Comparison of ENCODE assay signal across 8 cellular contexts in genomic region chr15:34038023-34038403, GRCh38. TPM values are rescaled to one million over a fixed set of nuclear protein-coding genes. Genes with fewer than 3 reads are reported as not detected.
DNase-seq lines count a peak whose midpoint lies in the region; ATAC-seq and TF ChIP-seq lines count a peak whose summit lies in the region.

No MANE protein-coding gene starts in this region.

- peak overlapping the region; percentile 61 for H3K4me2 ChIP-seq in MM.1S (ENCODE audit: low read depth, low read length)

- peaks cover 11 to 21% (median 18%) of the 10 kb centered on the region in 4 donors for H3K4me1 Mint-ChIP-seq in naive thymus-derived CD8-positive, alpha-beta T cell

- H3F3A ChIP-seq in MM.1S (ENCODE audit: insufficient read depth, low read length): peaks cover 21% of the 10 kb centered on the region

- H3K9me2 ChIP-seq in MM.1S (replicated peaks; ENCODE audit: insufficient read depth, low read length): no peaks in the 10 kb centered on the region

- no peaks in the 10 kb centered on the region for H3K9me3 Mint-ChIP-seq in naive thymus-derived CD8-positive, alpha-beta T cell

- intact Hi-C loops in Right ventricle myocardium inferior (cut with DNase I): no loop called here

- ATAC-seq in Right ventricle myocardium inferior: no peak
- ATAC-seq in naive thymus-derived CD8-positive, alpha-beta T cell: peak; percentile 1 to 9
- no peak for ATAC-seq in HG03378 (IDR thresholded peaks at IDR 0.05; ENCODE audit: unreplicated experiment)

- peak overlapping the region; percentile 89 to 98 (median 94) for H3K4me3 Mint-ChIP-seq in naive thymus-derived CD8-positive, alpha-beta T cell

- H3K36me3 Mint-ChIP-seq in naive thymus-derived CD8-positive, alpha-beta T cell: no peaks in the 10 kb centered on the region

- H3K4me1 ChIP-seq in cardiac muscle cell (ENCODE audit: low read depth) (peaks cover 27% of the 10 kb centered on the region), MM.1S (ENCODE audit: low read length) (peaks cover 11% of the 10 kb centered on the region)

- peaks cover 41% of the 10 kb centered on the region for H3K79me2 ChIP-seq in MM.1S (ENCODE audit: low read length)

- H3K9ac ChIP-seq in MM.1S (ENCODE audit: low read length): peak overlapping the region; percentile 85

- no peaks in the 10 kb centered on the region for H3K9me3 ChIP-seq in cardiac muscle cell (ENCODE audit: low read depth)
- no peaks in the 10 kb centered on the region for H3K9me3 ChIP-seq in MM.1S (replicated peaks; ENCODE audit: insufficient read depth, low read length)

- H3K27ac ChIP-seq in cardiac muscle cell (peak overlapping the region; percentile 96), MM.1S (ENCODE audit: low read length) (peak overlapping the region; percentile 72), cingulate gyrus (ENCODE audit: low read depth, low read length) (peak overlapping the region; percentile 88)

- H3K27me3 ChIP-seq in cardiac muscle cell: no peaks in the 10 kb centered on the region
- H3K27me3 ChIP-seq in MM.1S (replicated peaks; ENCODE audit: insufficient read depth, low read length): no peaks in the 10 kb centered on the region

- DNase-seq in cardiac muscle cell (ENCODE audit: low read depth in 1 of 2, low spot score in 1 of 2) (no peak), Right ventricle myocardium inferior (ENCODE audit: missing footprints) (no peak), MM.1S (peak; percentile 7), COLO829 (ENCODE audit: low spot score) (no peak)
- no peak for DNase-seq in naive thymus-derived CD8-positive, alpha-beta T cell
- no peak for DNase-seq in stimulated activated CD4-positive, alpha-beta T cell treated with anti-CD3 and anti-CD28 coated beads, Interleukin-4, amount 100 ng/mL, for 1 hour

- TF ChIP-seq CTCF in cardiac muscle cell (IDR thresholded peaks at IDR 0.05; ENCODE audit: low read depth, low read length) (no peak), MM.1S (IDR thresholded peaks at IDR 0.05; ENCODE audit: low read length) (no peak)

- H3K27me3 Mint-ChIP-seq in naive thymus-derived CD8-positive, alpha-beta T cell: no peaks in the 10 kb centered on the region

- H3K27ac Mint-ChIP-seq in naive thymus-derived CD8-positive, alpha-beta T cell: peak overlapping the region; percentile 71 to 98 (median 95)

- H4K20me1 ChIP-seq in MM.1S (ENCODE audit: insufficient read depth, low read length): no peaks in the 10 kb centered on the region

- peak overlapping the region; percentile 84 for H2AFZ ChIP-seq in MM.1S (ENCODE audit: low read length)

- H3K36me3 ChIP-seq in cardiac muscle cell (no peaks in the 10 kb centered on the region), MM.1S (replicated peaks; ENCODE audit: insufficient read depth, low read length) (no peaks in the 10 kb centered on the region)

- H3K4me3 ChIP-seq in cardiac muscle cell (peak overlapping the region; percentile 60), MM.1S (ENCODE audit: low read length) (peak overlapping the region; percentile 79)

- POLR2A ChIA-PET in naive thymus-derived CD8-positive, alpha-beta T cell (lab: Charles Lee): interaction anchor here (0.6 kb wide), 1 partner anchor 951 kb away, joined by 3 read pairs; the partner anchor contains the start of gene ZNF770

RNA-seq across cellular contexts. Expression of gene AVEN, which starts 1.0 kb away (rescaled TPM):
- total RNA-seq in cardiac muscle cell: 10.7 and 13.0 TPM in 2 replicates
- 26.8 and 31.7 TPM in 2 replicates for polyA plus RNA-seq in cardiac muscle cell
- total RNA-seq in Right ventricle myocardium inferior: 29.0 TPM
- total RNA-seq in naive thymus-derived CD8-positive, alpha-beta T cell: 1 to 10 TPM; 8.4 to 9.6 TPM
- polyA plus RNA-seq in naive thymus-derived CD8-positive, alpha-beta T cell: 1 to 10 TPM; 7.6 to 9.7 (median 8.8) TPM

Comparison
In these comparisons a context has a peak if more than half of its experiments do, and no peak if none do; other contexts are left out.
1. ATAC-seq: peak in naive thymus-derived CD8-positive, alpha-beta T cell (2 of 2); none in Right ventricle myocardium inferior (single experiment) and HG03378 (single experiment).
2. Peak in every context shown above with its lines, with median percentiles within 50 percentile points of each other: H3K27ac ChIP-seq.